ENCODE assay signal across 1 cellular context in genomic region chr11:59829358-59829757, GRCh38.
TF ChIP-seq lines count a peak whose summit lies in the region.

No MANE protein-coding gene starts in this region.

TF ChIP-seq in GM12878, 131 proteins besides CTCF, POLR2A, EP300 and RAD21:
- TF ChIP-seq ZNF622 (IDR thresholded peaks at IDR 0.05) = no peak
- TF ChIP-seq TCF7 (IDR thresholded peaks at IDR 0.05; ENCODE audit: borderline replicate concordance) = no peak
- no peak for TF ChIP-seq KAT2A (conservative IDR thresholded peaks at IDR 0.05; ENCODE audit: control insufficient read depth, low read depth, low read length)
- TF ChIP-seq RFX5 (IDR thresholded peaks at IDR 0.05; ENCODE audit: low read depth, low read length) = no peak
- TF ChIP-seq ZZZ3 (IDR thresholded peaks at IDR 0.05; ENCODE audit: control insufficient read depth, insufficient read length, low read depth) = no peak
- TF ChIP-seq IRF3 (IDR thresholded peaks at IDR 0.05) = no peak
- TF ChIP-seq NKRF (conservative IDR thresholded peaks at IDR 0.05) = no peak
- no peak for TF ChIP-seq RUNX3 (IDR thresholded peaks at IDR 0.05; ENCODE audit: low read length)
- no peak for TF ChIP-seq FOXM1 (IDR thresholded peaks at IDR 0.05; ENCODE audit: low read depth, low read length)
- TF ChIP-seq ASH2L (IDR thresholded peaks at IDR 0.05; ENCODE audit: borderline replicate concordance, low read depth) = no peak
- TF ChIP-seq MYB (IDR thresholded peaks at IDR 0.05; ENCODE audit: borderline replicate concordance, low read depth, low read length) = no peak
- TF ChIP-seq ELK1 (IDR thresholded peaks at IDR 0.05; ENCODE audit: low read depth, low read length) = no peak
- TF ChIP-seq YY1 (IDR thresholded peaks at IDR 0.05; ENCODE audit: low read depth, low read length) = no peak
- no peak for TF ChIP-seq BRCA1 (IDR thresholded peaks at IDR 0.05; ENCODE audit: low read depth, low read length)
- no peak for TF ChIP-seq ZNF687 (IDR thresholded peaks at IDR 0.05)
- no peak for TF ChIP-seq ZNF217 (IDR thresholded peaks at IDR 0.05)
- TF ChIP-seq MTA2 (IDR thresholded peaks at IDR 0.05; ENCODE audit: low read depth) = no peak
- TF ChIP-seq NFYA (IDR thresholded peaks at IDR 0.05; ENCODE audit: borderline replicate concordance, low read depth, low read length) = no peak
- TF ChIP-seq BACH1 (IDR thresholded peaks at IDR 0.05; ENCODE audit: borderline replicate concordance) = no peak
